In the genomic region with DNA sequence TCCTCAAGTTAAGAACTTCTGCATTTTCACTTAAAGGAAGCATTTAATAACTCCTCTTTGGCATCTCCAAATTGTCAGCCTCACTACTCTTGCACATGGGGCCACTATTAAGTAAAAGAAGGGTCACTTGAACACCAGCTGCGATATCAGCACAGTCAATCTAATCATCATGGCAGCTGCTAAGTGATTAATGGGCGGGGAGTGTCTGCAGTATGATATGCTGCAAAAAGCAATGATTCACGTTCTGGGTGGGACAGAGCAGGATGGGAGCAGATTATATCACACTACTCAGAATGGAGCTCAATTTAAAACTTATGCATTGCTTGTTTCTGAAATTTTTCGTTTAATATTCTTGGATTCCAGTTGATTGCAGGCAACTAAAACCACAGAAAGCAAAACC, we compare ENCODE assay signal across 28 cellular contexts.
A peak's percentile ranks its signal among the peaks of the same experiment; 100 is the strongest.
DNase-seq lines count a peak whose midpoint lies in the region; ATAC-seq and TF ChIP-seq lines count a peak whose summit lies in the region.
"Had no signal": no experiment of that assay in that cellular context is flagged by ENCODE, and none has a peak within 500 bp of the region (broad histone marks: within the 10 kb centered on the region; RNA-seq: fewer than 3 reads in every experiment).

No MANE protein-coding gene starts in this region.

- H2BK120ac ChIP-seq in mesenchymal stem cell (ENCODE audit: low read depth, low read length) = no peak overlapping the region

- no peak overlapping the region for H3K4me2 ChIP-seq in mesenchymal stem cell (ENCODE audit: low read length, poor library complexity, severe bottlenecking)
- H3K4me2 ChIP-seq: A549 had no signal

- DNase-seq in NCI-H510A treated with DMSO at 0.1 percent for 48 hours (lab: John Stamatoyannopoulos, UW) (peak; percentile 15), NCI-H510A (lab: John Stamatoyannopoulos, UW) (no peak), NCI-H1105 (lab: John Stamatoyannopoulos, UW) (peak; percentile 49), RWPE2 (ENCODE audit: low spot score) (no peak), mesenchymal stem cell (peak; percentile 26), NCI-H128 (lab: John Stamatoyannopoulos, UW; ENCODE audit: unreplicated experiment) (no peak)
- DNase-seq in activated naive CD4-positive, alpha-beta T cell treated with Interleukin-2 at 50 U/mL for 16 hours = no peak
- DNase-seq: activated CD4-positive, alpha-beta T cell treated with anti-CD3 and anti-CD28 coated beads for 48 hours; activated effector memory CD4-positive, alpha-beta T cell treated with anti-CD3 and anti-CD28 coated beads, Interleukin-2, amount 50 U/mL, for 16 hours; activated naive CD8-positive, alpha-beta T cell treated with anti-CD3 and anti-CD28 coated beads, Interleukin-2, amount 50 U/mL, for 24 hours; activated T-cell treated with anti-CD3 and anti-CD28 coated beads, Interleukin-2, amount 50 U/mL, for 1 hour; caudate nucleus; CD4-positive, alpha-beta memory T cell; DMS 273 treated with DMSO at 0.1 percent for 48 hours; foreskin fibroblast; GOT3; MG63; NCI-H1930; NK-92 treated with Interleukin-12 subunit alpha and Interleukin-12 subunit beta, amount 100 ng/mL, for 24 hours; pancreas; spleen; T-helper 17 cell had no signal

- H2BK5ac ChIP-seq in mesenchymal stem cell (ENCODE audit: low read depth, low read length, poor library complexity, severe bottlenecking) = no peak overlapping the region

- no peaks in the 10 kb centered on the region for H3K9me3 ChIP-seq in RWPE2 (ENCODE audit: severe bottlenecking)
- no peaks in the 10 kb centered on the region for H3K9me3 ChIP-seq in mesenchymal stem cell (ENCODE audit: control insufficient read depth, low read length)
- H3K9me3 ChIP-seq: A549, MG63, pancreas, right atrium auricular region, spleen had no signal

- ATAC-seq in RWPE2 (ENCODE audit: low read depth) (peak; percentile 38; the same call in 1 of the 3 replicates), GM19023 (IDR thresholded peaks at IDR 0.05; ENCODE audit: unreplicated experiment) (no peak)
- ATAC-seq: activated naive CD8-positive, alpha-beta T cell treated with anti-CD3 and anti-CD28 coated beads, Interleukin-2, amount 50 U/mL, for 24 hours; esophagus mucosa; pancreas; T-helper 17 cell had no signal

- H4K8ac ChIP-seq in mesenchymal stem cell (ENCODE audit: low read length) = no peak overlapping the region

- H2BK15ac ChIP-seq in mesenchymal stem cell (ENCODE audit: low read depth, poor library complexity, severe bottlenecking) = no peak overlapping the region

- H2AFZ ChIP-seq in mesenchymal stem cell (ENCODE audit: low read depth, low read length) = no peak overlapping the region

- H4K91ac ChIP-seq in mesenchymal stem cell (ENCODE audit: low read length) = no peak overlapping the region

- H3K27ac ChIP-seq in RWPE2 (ENCODE audit: poor library complexity, severe bottlenecking) (no peak overlapping the region), mesenchymal stem cell (ENCODE audit: low read length, poor library complexity, severe bottlenecking) (no peak overlapping the region)
- H3K27ac ChIP-seq: A549, pancreas, right atrium auricular region, spleen, VCaP had no signal

- TF ChIP-seq CTCF in RWPE2 (IDR thresholded peaks at IDR 0.05; ENCODE audit: poor library complexity, severe bottlenecking) = no peak

- H2AK5ac ChIP-seq in mesenchymal stem cell (ENCODE audit: low read length, severe bottlenecking) = no peak overlapping the region

- H3K27me3 ChIP-seq in RWPE2 (ENCODE audit: insufficient read depth, poor library complexity, severe bottlenecking) = peaks cover 4% of the 10 kb centered on the region
- H3K27me3 ChIP-seq in mesenchymal stem cell (ENCODE audit: control insufficient read depth in 1 of 2, insufficient read depth in 1 of 2, low read length in 2 of 2) = no peaks in the 10 kb centered on the region
- H3K27me3 ChIP-seq: pancreas, right atrium auricular region had no signal

- H3K9ac ChIP-seq in mesenchymal stem cell (ENCODE audit: low read length) = no peak overlapping the region

- H3K23ac ChIP-seq in mesenchymal stem cell (ENCODE audit: low read length in 2 of 2) = no peak overlapping the region

- no peak overlapping the region for H3K18ac ChIP-seq in mesenchymal stem cell (ENCODE audit: low read depth in 1 of 2, low read length in 2 of 2)

- H3K4me3 ChIP-seq in RWPE2 (ENCODE audit: severe bottlenecking) (no peak overlapping the region), mesenchymal stem cell (ENCODE audit: insufficient read depth in 1 of 2, low read depth in 1 of 2, low read length in 2 of 2) (no peak overlapping the region)
- H3K4me3 ChIP-seq: A549, lung, MG63, pancreas, right atrium auricular region, spleen had no signal

- no peak overlapping the region for H3K4ac ChIP-seq in mesenchymal stem cell (ENCODE audit: low read depth in 1 of 2, low read length in 2 of 2)

- H3K36me3 ChIP-seq in RWPE2 (ENCODE audit: low read depth) = no peaks in the 10 kb centered on the region
- no peaks in the 10 kb centered on the region for H3K36me3 ChIP-seq in mesenchymal stem cell (ENCODE audit: control insufficient read depth in 1 of 2, insufficient read depth in 2 of 2, low read depth in 1 of 2, low read length in 2 of 2)
- H3K36me3 ChIP-seq: MG63, pancreas, right atrium auricular region, spleen had no signal

- 74% methylated on average over 3 of the region's 4 CpGs for WGBS in mesenchymal stem cell

- H3K4me1 ChIP-seq in RWPE2 (ENCODE audit: insufficient read depth, poor library complexity, severe bottlenecking) = no peaks in the 10 kb centered on the region
- no peaks in the 10 kb centered on the region for H3K4me1 ChIP-seq in mesenchymal stem cell (ENCODE audit: control insufficient read depth, insufficient read depth, low read depth, low read length)
- H3K4me1 ChIP-seq: A549, pancreas, right atrium auricular region, spleen had no signal

- H3K14ac ChIP-seq in mesenchymal stem cell (ENCODE audit: low read length in 2 of 2) = no peak overlapping the region

- no peaks in the 10 kb centered on the region for H3K79me1 ChIP-seq in mesenchymal stem cell (replicated peaks; ENCODE audit: low read length, poor library complexity, severe bottlenecking)

- H2BK12ac ChIP-seq in mesenchymal stem cell (ENCODE audit: low read length in 2 of 2) = no peak overlapping the region

Comparison
In these comparisons a context has a peak if more than half of its experiments do, and no peak if none do; other contexts are left out.
1. DNase-seq: peak in NCI-H510A treated with DMSO at 0.1 percent for 48 hours (single experiment), NCI-H1105 (single experiment) and mesenchymal stem cell (single experiment); none in NCI-H510A (single experiment), RWPE2 (single experiment), NCI-H128 (single experiment) and activated naive CD4-positive, alpha-beta T cell treated with Interleukin-2 at 50 U/mL for 16 hours (single experiment).